Comparison of ENCODE assay signal across 8 cellular contexts in genomic region chr12:46209914-46210834, GRCh38. TPM values are rescaled to one million over a fixed set of nuclear protein-coding genes. Genes with fewer than 3 reads are reported as not detected.
DNase-seq lines count a peak whose midpoint lies in the region; ATAC-seq, FAIRE-seq and TF ChIP-seq lines count a peak whose summit lies in the region.

No MANE protein-coding gene starts in this region.

- CTCF ChIA-PET in GM12878 (lab: Yijun Ruan, JAX) = interaction anchor here (0.9 kb wide), 1 partner anchor 56 kb away, joined by 4 read pairs; no protein-coding TSS in a partner anchor

- peak; percentile 62 for ATAC-seq in GM19397 (IDR thresholded peaks at IDR 0.05; ENCODE audit: unreplicated experiment)
- peak; percentile 51 for ATAC-seq in HG03521 (IDR thresholded peaks at IDR 0.05; ENCODE audit: unreplicated experiment)
- peak; percentile 84 for ATAC-seq in GM12878

- H3K4me1 ChIP-seq in GM12878 (ENCODE audit: control insufficient read depth, insufficient read depth, low read length) (peaks cover 59% of the 10 kb centered on the region), stomach smooth muscle (ENCODE audit: control insufficient read depth, insufficient read depth, low read length) (peaks cover 29% of the 10 kb centered on the region)

- SMC1A ChIA-PET in GM12878 (lab: Charles Lee; ENCODE audit: uncharacterized antibody, unreplicated experiment) = interaction anchor here (1.1 to 22.6 kb wide), 7 partner anchors 7 to 56 kb away, joined by 3 to 377 read pairs (median 17); no protein-coding TSS in a partner anchor

- H3K79me2 ChIP-seq in SU-DHL-6 (ENCODE audit: insufficient read depth, low read length) = peaks cover 35% of the 10 kb centered on the region
- H3K79me2 ChIP-seq in GM12878 (ENCODE audit: control insufficient read depth, insufficient read depth, low read length) = peaks cover 59% of the 10 kb centered on the region

- peak overlapping the region; percentile 47 for H3K4me2 ChIP-seq in SU-DHL-6 (ENCODE audit: low read depth, low read length, poor library complexity, severe bottlenecking)
- H3K4me2 ChIP-seq in GM12878 (ENCODE audit: control insufficient read depth, insufficient read depth) = peak overlapping the region; percentile 45

- TSS peak; percentile 80 for BruUV-seq in GM12878 (replicated peaks; lab: Mats Ljungman, UMichigan)

- H4K20me1 ChIP-seq in SU-DHL-6 (ENCODE audit: low read depth, low read length) (no peaks in the 10 kb centered on the region), GM12878 (ENCODE audit: control insufficient read depth, insufficient read depth) (no peaks in the 10 kb centered on the region)

- H3K27ac ChIP-seq in SU-DHL-6 (ENCODE audit: low read depth, low read length) = peak overlapping the region; percentile 76
- peak overlapping the region; percentile 85 for H3K27ac ChIP-seq in GM12878 (ENCODE audit: control insufficient read depth, insufficient read depth)
- H3K27ac ChIP-seq in stomach smooth muscle (ENCODE audit: low read length) = peak overlapping the region; percentile 62

- H3K36me3 ChIP-seq in SU-DHL-6 (ENCODE audit: low read length) (peaks cover 55% of the 10 kb centered on the region), GM12878 (ENCODE audit: control insufficient read depth in 2 of 2, insufficient read depth in 2 of 2, low read length in 1 of 2) (peaks cover 1 to 31% of the 10 kb centered on the region in 2 experiments), stomach smooth muscle (ENCODE audit: control insufficient read depth in 2 of 2, insufficient read depth in 2 of 2, low read length in 2 of 2) (peaks cover 0 to 5% of the 10 kb centered on the region in 2 donors)

- H3K4me3 ChIP-seq in SU-DHL-6 (ENCODE audit: insufficient read depth, low read length, poor library complexity, severe bottlenecking) = no peak overlapping the region
- no peak overlapping the region for H3K4me3 ChIP-seq in GM12878
- H3K4me3 ChIP-seq in stomach smooth muscle (ENCODE audit: low read length in 2 of 2) = peak overlapping the region in 1 of 2 donors; percentile 9

- in situ Hi-C loops in GM12878 (cut with MboI) = loop anchor here (10.0 kb wide), 1 partner anchor 225 kb away; no protein-coding TSS in a partner anchor

- H3K27me3 ChIP-seq in SU-DHL-6 (ENCODE audit: low read length) (no peaks in the 10 kb centered on the region), GM12878 (replicated peaks in 1 of 2; ENCODE audit: control insufficient read depth in 2 of 2, insufficient read depth in 2 of 2, low read length in 1 of 2) (no peaks in the 10 kb centered on the region), stomach smooth muscle (ENCODE audit: control insufficient read depth in 1 of 2, insufficient read depth in 2 of 2, low read length in 2 of 2) (no peaks in the 10 kb centered on the region)

- POLR2A ChIA-PET in GM12878 (lab: Charles Lee) = interaction anchor here (0.7 to 6.9 kb wide), 5 partner anchors 8 to 176 kb away, joined by 3 to 64 read pairs (median 22); partner anchors contain the start of gene SLC38A1

- FAIRE-seq in GM12878 (lab: Jason Lieb, UNC) = peak; percentile 52

- DNase-seq in GM12878 (ENCODE audit: low read depth, low spot score) (peak; percentile 68), myocyte (ENCODE audit: low read depth) (peak; percentile 91), amniotic stem cell (lab: John Stamatoyannopoulos, UW) (no peak), GM10266 (ENCODE audit: extremely low spot score) (no peak)

- H3F3A ChIP-seq in SU-DHL-6 (ENCODE audit: insufficient read depth) = peaks cover 16% of the 10 kb centered on the region; the same call in 1 of the 2 replicates

- TF ChIP-seq RAD21 in GM12878 (IDR thresholded peaks at IDR 0.05; ENCODE audit: insufficient read depth, low read depth, low read length) = no peak

- H3K9ac ChIP-seq in SU-DHL-6 (ENCODE audit: low read length) = peak overlapping the region; percentile 4; the same call in 1 of the 2 replicates
- H3K9ac ChIP-seq in GM12878 (ENCODE audit: control insufficient read depth, insufficient read depth, low read length) = peak overlapping the region; percentile 40; the same call in 1 of the 2 replicates
- H3K9ac ChIP-seq in stomach smooth muscle (ENCODE audit: low read length in 2 of 2) = no peak overlapping the region

- H3K9me3 ChIP-seq in SU-DHL-6 (ENCODE audit: insufficient read depth, low read length) (no peaks in the 10 kb centered on the region), GM12878 (replicated peaks; ENCODE audit: control insufficient read depth, insufficient read depth, low read length) (no peaks in the 10 kb centered on the region), stomach smooth muscle (ENCODE audit: control insufficient read depth in 2 of 2, low read length in 2 of 2) (no peaks in the 10 kb centered on the region)

- intact Hi-C loops in GM12878 (cut with micrococcal nuclease; ENCODE audit: unreplicated experiment) = loop anchor here (1.0 to 5.0 kb wide), 3 partner anchors 8 to 162 kb away; partner anchors contain the start of gene SLC38A2

- RAD21 ChIA-PET in GM12878 (lab: Charles Lee; ENCODE audit: unreplicated experiment) = interaction anchor here (0.7 to 8.5 kb wide), 7 partner anchors 8 to 93 kb away, joined by 3 to 126 read pairs (median 5); partner anchors contain the start of gene SLC38A1

- H2AFZ ChIP-seq in SU-DHL-6 (ENCODE audit: low read depth, low read length, severe bottlenecking) (no peak overlapping the region), GM12878 (ENCODE audit: control insufficient read depth, low read depth, low read length) (no peak overlapping the region)

- no peaks in the 10 kb centered on the region for H3K9me2 ChIP-seq in SU-DHL-6 (replicated peaks; ENCODE audit: insufficient read depth, low read length)

- 29% methylated on average over 12 of the region's 12 CpGs for whole genome bisulfite sequencing in GM12878 (ENCODE audit: insufficient coverage, insufficient replicate concordance, low lambda C conversion rate, missing lambda C conversion rate)

- no peak for TF ChIP-seq CTCF in SU-DHL-6 (IDR thresholded peaks at IDR 0.05; ENCODE audit: insufficient read depth, low read length, poor library complexity, severe bottlenecking)
- TF ChIP-seq CTCF in GM12878 (IDR thresholded peaks at IDR 0.05 in 2 of 3, conservative IDR thresholded peaks at IDR 0.05 in 1 of 3; ENCODE audit: control insufficient read depth in 2 of 3, extremely low read depth in 1 of 3, insufficient read depth in 1 of 3, low read depth in 3 of 3, low read length in 3 of 3) = no peak
- no peak for TF ChIP-seq CTCF in GM10266 (IDR thresholded peaks at IDR 0.05; ENCODE audit: control insufficient read depth, insufficient read depth, low read depth, missing control alignments)

- peak; percentile 52; the same call in 1 of the 2 replicates for TF ChIP-seq POLR2A in GM12878 (IDR thresholded peaks at IDR 0.05; ENCODE audit: low read depth, low read length)

- TF ChIP-seq EP300 in GM12878 (IDR thresholded peaks at IDR 0.05; ENCODE audit: borderline replicate concordance in 1 of 2, control insufficient read depth in 1 of 2, low read depth in 2 of 2, low read length in 2 of 2) = peak; percentile 83 to 86

TF ChIP-seq in GM12878, 131 proteins besides CTCF, POLR2A, EP300 and RAD21 (continues in another document):
- no peak for TF ChIP-seq SIN3A (IDR thresholded peaks at IDR 0.05; ENCODE audit: low read depth, low read length)
- TF ChIP-seq PAX8 (IDR thresholded peaks at IDR 0.05) = 0 out of 2 replicates have a peak, but pooled peaks have one; percentile 71
- TF ChIP-seq ZBTB11 (CRISPR knock-in tag; IDR thresholded peaks at IDR 0.05) = no peak

RNA-seq across cellular contexts. Expression of gene SLC38A1, which starts 58.7 kb away (rescaled TPM):
- total RNA-seq in GM12878 (2013; cell fraction: nucleolus; rRNA removed) = 764 and 791 TPM in 2 replicates
- total RNA-seq in GM12878 (2014; rRNA removed) (144 and 159 TPM in 2 replicates), GM12878 (2014; rRNA removed; fragmentation: Illumina TruSeq; extraction: Trizol) (150 and 152 TPM in 2 replicates), GM12878 (2021) (148 and 152 TPM in 2 replicates), myocyte (87.3 and 132 TPM in 2 replicates)
- 37.5 TPM for polyA plus RNA-seq in GM12878 (2011; ENCODE audit: low read depth)
- polyA plus RNA-seq in GM12878 (2011; rRNA removed) (191 and 248 TPM in 2 replicates), GM12878 (2014; fragmentation: Illumina TruSeq; extraction: Trizol) (140 and 164 TPM in 2 replicates), GM12878 (2014; fragmentation: Nextera tagmentation; extraction: Ambion mirVana) (10 to 100 TPM; 38.1 to 64.0 TPM), GM12878 (2014; rRNA removed) (74.3 and 82.1 TPM in 2 replicates), GM12878 (2016; fragmentation: Nextera tagmentation; extraction: Ambion mirVana) (100 to 1,000 TPM; 143 to 151 TPM)
- polyA plus RNA-seq in GM12878 (2011; cell fraction: cytosol; rRNA removed) = 74.6 and 85.1 TPM in 2 replicates
- polyA plus RNA-seq in GM12878 (2011; cell fraction: nucleus; rRNA removed) = 156 and 168 TPM in 2 replicates
- polyA plus RNA-seq in GM12878 (2012) = 57.2 and 59.9 TPM in 2 replicates
- 281 and 408 TPM in 2 replicates for polyA minus RNA-seq in GM12878 (2011; rRNA and poly(A)+ RNA removed)
- 103 and 111 TPM in 2 replicates for polyA minus RNA-seq in GM12878 (2011; cell fraction: cytosol; rRNA and poly(A)+ RNA removed)
- polyA minus RNA-seq in GM12878 (2011; cell fraction: nucleus; rRNA and poly(A)+ RNA removed) = 212 and 317 TPM in 2 replicates
- polyA plus RNA-seq in myocyte (2012) = 28.7 TPM

Comparison
In these comparisons a context has a peak if more than half of its experiments do, and no peak if none do; other contexts are left out.
1. H3K9ac ChIP-seq: peak in SU-DHL-6 (single experiment) and GM12878 (single experiment); none in stomach smooth muscle (0 of 2).
2. DNase-seq: peak in GM12878 (single experiment) and myocyte (single experiment); none in amniotic stem cell (single experiment) and GM10266 (single experiment).
3. Peak in every context shown above with its lines, with median percentiles within 50 percentile points of each other: ATAC-seq and H3K27ac ChIP-seq.